17 cellular contexts compared by ENCODE assay signal in genomic region chr15:82113116-82113715, GRCh38.
"Had no signal": no experiment of that assay in that cellular context is flagged by ENCODE, and none has a peak within 500 bp of the region (broad histone marks: within the 10 kb centered on the region; RNA-seq: fewer than 3 reads in every experiment).

No MANE protein-coding gene starts in this region.

- H3K27ac ChIP-seq: thyroid gland had no signal

- H3K9me3 Mint-ChIP-seq: activated naive CD8-positive, alpha-beta T cell treated with anti-CD3 and anti-CD28 coated beads for 36 hours; activated T-helper 1 cell treated with anti-CD3 and anti-CD28 coated beads, Interleukin-12 subunit alpha, Interleukin-12 subunit beta, Interleukin-2, Interleukin-4 antibody, amounts not matched to agents 30 ng/mL and 10 ng/mL and 1 ng/mL, durations not matched to agents 14 hours and 24 hours and 36 hours; dendritic cell treated with granulocyte-macrophage colony-stimulating factor and Interleukin-4, amounts not matched to agents 40 ng/mL and 50 ng/mL, for 4 days; effector memory CD8-positive, alpha-beta T cell; stimulated activated memory B cell treated with anti-CD40 and anti-IgM and Interleukin-4, amounts not matched to agents 10 μg/mL and 1 μg/mL and 100 μg/mL, for 72 hours; T-helper 2 cell treated with Interferon-gamma antibody and Interleukin-4, amounts not matched to agents 5 μg/mL and 100 μg/mL, for 36 hours had no signal

- H3K27me3 Mint-ChIP-seq: activated naive CD8-positive, alpha-beta T cell treated with anti-CD3 and anti-CD28 coated beads for 36 hours; effector memory CD8-positive, alpha-beta T cell; stimulated activated memory B cell treated with anti-CD40 and anti-IgM and Interleukin-4, amounts not matched to agents 10 μg/mL and 1 μg/mL and 100 μg/mL, for 72 hours had no signal

- H3K9me3 ChIP-seq: thyroid gland had no signal

- H3K4me1 ChIP-seq: thyroid gland had no signal

- H3K36me3 Mint-ChIP-seq: activated naive CD8-positive, alpha-beta T cell treated with anti-CD3 and anti-CD28 coated beads for 36 hours; stimulated activated memory B cell treated with anti-CD40 and anti-IgM and Interleukin-4, amounts not matched to agents 10 μg/mL and 1 μg/mL and 100 μg/mL, for 72 hours had no signal

- H3K36me3 ChIP-seq: thyroid gland had no signal

- H3K4me3 Mint-ChIP-seq: activated naive CD8-positive, alpha-beta T cell treated with anti-CD3 and anti-CD28 coated beads for 36 hours; activated T-helper 1 cell treated with anti-CD3 and anti-CD28 coated beads, Interleukin-12 subunit alpha, Interleukin-12 subunit beta, Interleukin-2, Interleukin-4 antibody, amounts not matched to agents 30 ng/mL and 10 ng/mL and 1 ng/mL, durations not matched to agents 14 hours and 24 hours and 36 hours; brain; dendritic cell treated with granulocyte-macrophage colony-stimulating factor and Interleukin-4, amounts not matched to agents 40 ng/mL and 50 ng/mL, for 4 days; effector memory CD8-positive, alpha-beta T cell; nephron; stimulated activated memory B cell treated with anti-CD40 and anti-IgM and Interleukin-4, amounts not matched to agents 10 μg/mL and 1 μg/mL and 100 μg/mL, for 72 hours; T-helper 2 cell treated with Interferon-gamma antibody and Interleukin-4, amounts not matched to agents 5 μg/mL and 100 μg/mL, for 36 hours had no signal

- H3K27ac Mint-ChIP-seq: activated naive CD8-positive, alpha-beta T cell treated with anti-CD3 and anti-CD28 coated beads for 36 hours; activated T-helper 1 cell treated with anti-CD3 and anti-CD28 coated beads, Interleukin-12 subunit alpha, Interleukin-12 subunit beta, Interleukin-2, Interleukin-4 antibody, amounts not matched to agents 30 ng/mL and 10 ng/mL and 1 ng/mL, durations not matched to agents 14 hours and 24 hours and 36 hours; brain; dendritic cell treated with granulocyte-macrophage colony-stimulating factor and Interleukin-4, amounts not matched to agents 40 ng/mL and 50 ng/mL, for 4 days; effector memory CD8-positive, alpha-beta T cell; nephron; stimulated activated memory B cell treated with anti-CD40 and anti-IgM and Interleukin-4, amounts not matched to agents 10 μg/mL and 1 μg/mL and 100 μg/mL, for 72 hours; T-helper 2 cell treated with Interferon-gamma antibody and Interleukin-4, amounts not matched to agents 5 μg/mL and 100 μg/mL, for 36 hours had no signal

- DNase-seq: activated CD4-positive, CD25-positive, alpha-beta regulatory T cell treated with anti-CD3 and anti-CD28 coated beads, Interleukin-2, amount 50 U/mL, for 72 hours; activated naive CD8-positive, alpha-beta T cell treated with anti-CD3 and anti-CD28 coated beads for 36 hours; amygdala; cerebellar nuclear complex; effector memory CD8-positive, alpha-beta T cell; erythroblast; hypothalamus; left ventricle myocardium superior; mesendoderm; stimulated activated CD4-positive, alpha-beta T cell treated with anti-CD3 and anti-CD28 coated beads, Interleukin-2, amount 100 ng/mL, for 48 hours; thyroid gland had no signal

- H3K4me1 Mint-ChIP-seq: brain; stimulated activated memory B cell treated with anti-CD40 and anti-IgM and Interleukin-4, amounts not matched to agents 10 μg/mL and 1 μg/mL and 100 μg/mL, for 72 hours had no signal

- H3K27me3 ChIP-seq: thyroid gland had no signal

- H3K4me3 ChIP-seq: thyroid gland had no signal
